Comparison of ENCODE assay signal across 24 cellular contexts in genomic region chr5:73155541-73156222, GRCh38. TPM values are rescaled to one million over a fixed set of nuclear protein-coding genes. Genes with fewer than 3 reads are reported as not detected.
A peak's percentile ranks its signal among the peaks of the same experiment; 100 is the strongest.
DNase-seq lines count a peak whose midpoint lies in the region; ATAC-seq, FAIRE-seq and TF ChIP-seq lines count a peak whose summit lies in the region.
"Had no signal": no experiment of that assay in that cellular context is flagged by ENCODE, and none has a peak within 500 bp of the region (broad histone marks: within the 10 kb centered on the region; RNA-seq: fewer than 3 reads in every experiment).

No MANE protein-coding gene starts in this region.

- H3K4ac ChIP-seq in neuronal stem cell (ENCODE audit: low read length), result no peak overlapping the region

- H3K27me3 Mint-ChIP-seq in GM23338 (ENCODE audit: insufficient read depth, low read depth, poor library complexity), result peaks cover 8% of the 10 kb centered on the region
- H3K27me3 Mint-ChIP-seq in natural killer cell (ENCODE audit: low read depth in 2 of 2), result peaks cover 16 to 29% of the 10 kb centered on the region in 2 donors

- WGBS in neuronal stem cell (ENCODE audit: extremely low coverage in 2 of 2, insufficient read length in 2 of 2, insufficient replicate concordance in 1 of 2), 2 donors, result no CpG with 5 or more reads among the region's 14 CpGs

- H3K4me1 Mint-ChIP-seq in GM23338 (peaks cover 8% of the 10 kb centered on the region), natural killer cell (peaks cover 23% of the 10 kb centered on the region in 2 donors)

- H3K9me3 ChIP-seq in SJSA1 (replicated peaks) (no peaks in the 10 kb centered on the region), kidney (ENCODE audit: control insufficient read depth in 1 of 2, low read length in 2 of 2) (no peaks in the 10 kb centered on the region), neuronal stem cell (replicated peaks in 1 of 2; ENCODE audit: control insufficient read depth in 2 of 2, insufficient read depth in 1 of 2, low read depth in 1 of 2, low read length in 2 of 2) (no peaks in the 10 kb centered on the region)
- H3K9me3 ChIP-seq: A549 had no signal

- no peaks in the 10 kb centered on the region for H3K79me2 ChIP-seq in GM23338 (replicated peaks; ENCODE audit: insufficient read depth)

- H2AFZ ChIP-seq in GM23338 (peak overlapping the region; percentile 32; the same call in 1 of the 2 replicates), neuronal stem cell (ENCODE audit: low read length) (peak overlapping the region; percentile 18)

- H3K79me1 ChIP-seq in neuronal stem cell (ENCODE audit: low read depth, low read length), result no peaks in the 10 kb centered on the region

- ATAC-seq in GM23338 (peak; percentile 18), GM19452 (IDR thresholded peaks at IDR 0.05; ENCODE audit: unreplicated experiment) (no peak), natural killer cell (no peak)
- ATAC-seq: A549, HCT116, HepG2, PC-3 had no signal

- no peaks in the 10 kb centered on the region for H3F3A ChIP-seq in GM23338 (replicated peaks; ENCODE audit: low read depth)

- no peak for FAIRE-seq in kidney (lab: Jason Lieb, UNC)
- FAIRE-seq: A549, D721Med, GM12892, HepG2 had no signal

- H3K14ac ChIP-seq in neuronal stem cell (ENCODE audit: low read length), result no peak overlapping the region

- H3K18ac ChIP-seq in neuronal stem cell (ENCODE audit: low read length), result no peak overlapping the region

- no peak overlapping the region for H3K4me3 Mint-ChIP-seq in GM23338
- H3K4me3 Mint-ChIP-seq in natural killer cell, result no peak overlapping the region
- H3K4me3 Mint-ChIP-seq: CD8-positive, alpha-beta memory T cell had no signal

- H3K36me3 Mint-ChIP-seq in GM23338 (ENCODE audit: low read depth) (no peaks in the 10 kb centered on the region), natural killer cell (no peaks in the 10 kb centered on the region)
- H3K36me3 Mint-ChIP-seq: CD8-positive, alpha-beta memory T cell had no signal

- no peak overlapping the region for H3K9ac ChIP-seq in kidney (ENCODE audit: low read length in 2 of 2)
- H3K9ac ChIP-seq in neuronal stem cell (ENCODE audit: low read depth, low read length, poor library complexity), result no peak overlapping the region

- H3K27me3 ChIP-seq in GM23338 (ENCODE audit: insufficient read depth) (no peaks in the 10 kb centered on the region), SJSA1 (replicated peaks) (no peaks in the 10 kb centered on the region), neuronal stem cell (ENCODE audit: control insufficient read depth in 3 of 3, insufficient read depth in 3 of 3, low read depth in 1 of 3, low read length in 3 of 3) (peaks cover 0 to 29% (median 3%) of the 10 kb centered on the region in 3 experiments)

- H3K9me3 Mint-ChIP-seq in GM23338, result no peaks in the 10 kb centered on the region
- no peaks in the 10 kb centered on the region for H3K9me3 Mint-ChIP-seq in natural killer cell
- H3K9me3 Mint-ChIP-seq: CD8-positive, alpha-beta memory T cell had no signal

- no peak overlapping the region for H4K8ac ChIP-seq in neuronal stem cell (ENCODE audit: low read depth, low read length)

- H3K36me3 ChIP-seq in GM23338 (ENCODE audit: insufficient read depth), result no peaks in the 10 kb centered on the region
- H3K36me3 ChIP-seq in SJSA1, result no peaks in the 10 kb centered on the region
- H3K36me3 ChIP-seq in kidney (ENCODE audit: control insufficient read depth in 1 of 2, insufficient read depth in 2 of 2, low read length in 2 of 2), result no peaks in the 10 kb centered on the region
- H3K36me3 ChIP-seq in neuronal stem cell (replicated peaks in 1 of 2; ENCODE audit: control insufficient read depth in 2 of 2, insufficient read depth in 2 of 2, low read length in 2 of 2), result no peaks in the 10 kb centered on the region

- H2BK12ac ChIP-seq in neuronal stem cell (ENCODE audit: low read length), result no peak overlapping the region

- H3K27ac Mint-ChIP-seq in GM23338 (no peak overlapping the region), natural killer cell (no peak overlapping the region)
- H3K27ac Mint-ChIP-seq: CD8-positive, alpha-beta memory T cell had no signal

- no peak overlapping the region for H2BK15ac ChIP-seq in neuronal stem cell (ENCODE audit: low read length)

- H3K9me2 ChIP-seq in GM23338 (ENCODE audit: insufficient read depth), result peaks cover 7% of the 10 kb centered on the region; the same call in 1 of the 2 replicates

- H3K23ac ChIP-seq in neuronal stem cell (ENCODE audit: low read depth, low read length, poor library complexity), result no peak overlapping the region

- no peak overlapping the region for H3K4me2 ChIP-seq in GM23338
- H3K4me2 ChIP-seq in neuronal stem cell (ENCODE audit: insufficient read depth, low read length, poor library complexity, severe bottlenecking), result no peak overlapping the region
- H3K4me2 ChIP-seq: A549 had no signal

- intact Hi-C loops in kidney (cut with DNase I) (no loop called here), natural killer cell (cut with micrococcal nuclease) (no loop called here)

- H4K20me1 ChIP-seq in GM23338 (replicated peaks; ENCODE audit: insufficient read depth), result no peaks in the 10 kb centered on the region

- H3K4me3 ChIP-seq in GM23338 (no peak overlapping the region), SJSA1 (no peak overlapping the region), kidney (ENCODE audit: low read length in 2 of 2) (no peak overlapping the region), neuronal stem cell (ENCODE audit: low read length in 2 of 2) (no peak overlapping the region)
- H3K4me3 ChIP-seq: A549 had no signal

- H3K4me1 ChIP-seq in GM23338 (ENCODE audit: insufficient read depth), result no peaks in the 10 kb centered on the region
- H3K4me1 ChIP-seq in SJSA1 (replicated peaks), result peaks cover 26% of the 10 kb centered on the region
- peaks cover 34 to 47% of the 10 kb centered on the region in 2 donors for H3K4me1 ChIP-seq in kidney (ENCODE audit: control insufficient read depth in 1 of 2, insufficient read depth in 1 of 2, low read depth in 1 of 2, low read length in 2 of 2)
- H3K4me1 ChIP-seq in neuronal stem cell (ENCODE audit: control insufficient read depth in 2 of 2, insufficient read depth in 1 of 2, low read depth in 1 of 2, low read length in 2 of 2), result peaks cover 0 to 4% of the 10 kb centered on the region in 2 donors
- H3K4me1 ChIP-seq: A549 had no signal

- in situ Hi-C loops in GM13976 (cut with MboI; ENCODE audit: low sequenced_read_pairs, unreplicated experiment), result no loop called here

- no peak overlapping the region for H2BK120ac ChIP-seq in neuronal stem cell (ENCODE audit: low read depth, low read length)

- H3K27ac ChIP-seq in GM23338 (ENCODE audit: low read depth) (no peak overlapping the region), SJSA1 (peak overlapping the region; percentile 49), kidney (ENCODE audit: low read depth in 2 of 2, low read length in 2 of 2) (peak overlapping the region; percentile 32 to 40), neuronal stem cell (replicated peaks; ENCODE audit: low read length) (no peak overlapping the region)
- H3K27ac ChIP-seq: A549 had no signal

- TF ChIP-seq CTCF in GM23338 (conservative IDR thresholded peaks at IDR 0.05; ENCODE audit: low read depth in 2 of 2) (no peak), kidney (IDR thresholded peaks at IDR 0.05; ENCODE audit: borderline replicate concordance, extremely low read depth, insufficient read depth) (no peak), GM13976 (IDR thresholded peaks at IDR 0.05; ENCODE audit: borderline replicate concordance, control extremely low read depth, extremely low read depth, insufficient read depth, missing control alignments) (no peak), natural killer cell (IDR thresholded peaks at IDR 0.05) (no peak)

- H2BK5ac ChIP-seq in neuronal stem cell (ENCODE audit: low read length), result no peak overlapping the region

- H2AK5ac ChIP-seq in neuronal stem cell (ENCODE audit: low read depth, low read length), result no peak overlapping the region

- H4K91ac ChIP-seq in neuronal stem cell (ENCODE audit: low read depth, low read length, poor library complexity), result no peak overlapping the region

- DNase-seq in GM23338 (ENCODE audit: low spot score) (no peak), SJSA1 (ENCODE audit: low read depth in 1 of 2, low spot score in 2 of 2) (peak; percentile 70 to 72), kidney (no peak), neuronal stem cell (ENCODE audit: low spot score) (no peak), NCI-H446 treated with DMSO at 0.1 percent for 48 hours (lab: John Stamatoyannopoulos, UW) (no peak), GM13976 (ENCODE audit: low spot score) (no peak), natural killer cell (no peak)
- DNase-seq: CD8-positive, alpha-beta memory T cell; KG1; NCI-H1417; NCI-H187; NCI-H2107; NCI-H510A treated with DMSO at 0.1 percent for 48 hours; NCI-H82; PC-3; RPMI8226; SIG-M5 had no signal

TF ChIP-seq in GM23338, 12 proteins besides CTCF, POLR2A, EP300 and RAD21:
- TF ChIP-seq EZH2 (IDR thresholded peaks at IDR 0.05; ENCODE audit: low read depth, unreplicated experiment) (no peak), STAT1 (IDR thresholded peaks at IDR 0.05; ENCODE audit: unreplicated experiment) (no peak), ETS1 (IDR thresholded peaks at IDR 0.05) (no peak)

RNA-seq across cellular contexts. Expression of gene TMEM174, which starts 17.3 kb away (rescaled TPM):
- total RNA-seq in GM23338 (2014; rRNA removed; shearing (Covaris generic)), result not detected in 2 replicates
- polyA plus RNA-seq in GM23338 (2016; fragmentation: Nextera tagmentation; extraction: Ambion mirVana) (not detected in 2 replicates), kidney (ENCODE audit: insufficient read depth, low read depth, low replicate concordance) (59.0 TPM)
- total RNA-seq in SJSA1 (2014; rRNA removed; shearing (Covaris generic)), result not detected in 2 replicates
- total RNA-seq in kidney (1.1 TPM), natural killer cell (not detected)
- polyA plus RNA-seq in neuronal stem cell (2013, experiment 1 of 2), result not detected
- polyA plus RNA-seq in neuronal stem cell (2013, experiment 2 of 2), result not detected
- total RNA-seq: CD8-positive, alpha-beta memory T cell; HepG2; PC-3 had no signal
- polyA plus RNA-seq: A549; BJ; CD8-positive, alpha-beta memory T cell; HepG2 had no signal

RNA-seq across cellular contexts. Expression of gene TMEM171, which starts 35.3 kb away (rescaled TPM):
- total RNA-seq in GM23338 (2014; rRNA removed; shearing (Covaris generic)), result 1.7 and 2.9 TPM in 2 replicates
- polyA plus RNA-seq in GM23338 (2016; fragmentation: Nextera tagmentation; extraction: Ambion mirVana) (1.9 and 2.5 TPM in 2 replicates), kidney (ENCODE audit: insufficient read depth, low read depth, low replicate concordance) (17.7 TPM)
- 4.5 and 8.4 TPM in 2 replicates for total RNA-seq in SJSA1 (2014; rRNA removed; shearing (Covaris generic))
- total RNA-seq in kidney (15.4 TPM), natural killer cell (1 to 10 TPM in 1 of 3 donors, under 1 TPM in 2; 0.42 to 2.1 (median 0.88) TPM)
- not detected for polyA plus RNA-seq in neuronal stem cell (2013, experiment 1 of 2)
- polyA plus RNA-seq in neuronal stem cell (2013, experiment 2 of 2), result 0.04 TPM
- total RNA-seq: CD8-positive, alpha-beta memory T cell; HepG2 had no signal

Comparison
In these comparisons a context has a peak if more than half of its experiments do, and no peak if none do; other contexts are left out.
1. DNase-seq: peak in SJSA1 (2 of 2); none in GM23338 (single experiment), kidney (single experiment), neuronal stem cell (single experiment), NCI-H446 treated with DMSO at 0.1 percent for 48 hours (single experiment), GM13976 (single experiment) and natural killer cell (single experiment).
2. H3K27ac ChIP-seq: peak in SJSA1 (single experiment) and kidney (2 of 2); none in GM23338 (single experiment) and neuronal stem cell (single experiment).